8 cellular contexts compared by ENCODE assay signal in genomic region chr2:176269319-176270099, GRCh38. TPM values are rescaled to one million over a fixed set of nuclear protein-coding genes. Genes with fewer than 3 reads are reported as not detected.
A peak's percentile ranks its signal among the peaks of the same experiment; 100 is the strongest.
DNase-seq lines count a peak whose midpoint lies in the region; ATAC-seq lines count a peak whose summit lies in the region.

MTX2 (plus strand) TSS chr2:176269442; CDS start chr2:176269630, 188 bp downstream.

- peak; percentile 90 for ATAC-seq in GM19468 (IDR thresholded peaks at IDR 0.05; ENCODE audit: extremely low read depth, unreplicated experiment)

- peak within 1 kb of the TSS; percentile 62 for H3K27ac ChIP-seq in mesodermal cell (ENCODE audit: low read depth, low read length, severe bottlenecking)

- peak within 1 kb of the TSS; percentile 81 for H3K4me3 ChIP-seq in endocrine pancreas (ENCODE audit: control insufficient read depth, insufficient read depth, low read length)
- peak within 1 kb of the TSS; percentile 77 for H3K4me3 ChIP-seq in mesodermal cell (ENCODE audit: extremely low read depth, insufficient read depth, low read length, poor library complexity, severe bottlenecking)

- peaks cover 2% of the 10 kb centered on the region for H3K27me3 ChIP-seq in endocrine pancreas (ENCODE audit: control insufficient read depth, insufficient read depth, low read length)

- H3K9me3 ChIP-seq in endocrine pancreas (ENCODE audit: control insufficient read depth, low read length) = no peaks in the 10 kb centered on the region
- no peaks in the 10 kb centered on the region for H3K9me3 ChIP-seq in mesodermal cell (ENCODE audit: control insufficient read depth, low read length)

- H3K9ac ChIP-seq in endocrine pancreas (ENCODE audit: control insufficient read depth, insufficient read depth, low read length) = peak within 1 kb of the TSS; percentile 62

- no peaks in the 10 kb centered on the region for H3K36me3 ChIP-seq in endocrine pancreas (ENCODE audit: control insufficient read depth, insufficient read depth, low read length)
- H3K36me3 ChIP-seq in mesodermal cell (ENCODE audit: control insufficient read depth, insufficient read depth, low read length) = no peaks in the 10 kb centered on the region

- 0 to 1% methylated on average over 26 to 28 of the region's 58 CpGs for WGBS in mesodermal cell (ENCODE audit: insufficient coverage in 2 of 2), 2 experiments

- peak; percentile 90 for DNase-seq in COR-L47 (lab: John Stamatoyannopoulos, UW)
- peak; percentile 79 for DNase-seq in HT-29 (ENCODE audit: low spot score)
- DNase-seq in NOMO-1 treated with dmso at 0.1 percent for 144 hours (lab: John Stamatoyannopoulos, UW; ENCODE audit: unreplicated experiment) = peak; percentile 65
- DNase-seq in activated CD8-positive, alpha-beta memory T cell treated with anti-CD3 and anti-CD28 coated beads for 48 hours (ENCODE audit: low read depth in 2 of 3, low spot score in 2 of 3) = peak; percentile 47 to 62 (median 61)
- peak; percentile 62 to 69 for DNase-seq in stimulated activated CD8-positive, alpha-beta memory T cell treated with anti-CD3 and anti-CD28 coated beads, Interleukin-15, amount 100 ng/mL, for 48 hours (ENCODE audit: low read depth in 2 of 2)

- H3K4me1 ChIP-seq in endocrine pancreas (ENCODE audit: control insufficient read depth, insufficient read depth, low read length) (peaks cover 6% of the 10 kb centered on the region), mesodermal cell (ENCODE audit: control insufficient read depth, insufficient read depth, low read length, poor library complexity, severe bottlenecking) (no peaks in the 10 kb centered on the region)

RNA-seq across cellular contexts. Expression of gene MTX2, which starts in this region (rescaled TPM):
- total RNA-seq in HT-29 (2014; rRNA removed; shearing (Covaris generic)) = 47.7 and 50.7 TPM in 2 replicates
- 40.9 TPM for polyA plus RNA-seq in mesodermal cell (2013, experiment 1 of 2)
- polyA plus RNA-seq in mesodermal cell (2013, experiment 2 of 2) = 46.4 TPM

Comparison
In these comparisons a context has a peak if more than half of its experiments do, and no peak if none do; other contexts are left out.
1. Peak in every context shown above with its lines: DNase-seq, ATAC-seq, H3K4me3 ChIP-seq and H3K27ac ChIP-seq.